ENCODE assay signal across 8 cellular contexts in genomic region chr17:40284085-40284713, GRCh38. TPM values are rescaled to one million over a fixed set of nuclear protein-coding genes. Genes with fewer than 3 reads are reported as not detected.
DNase-seq lines count a peak whose midpoint lies in the region; ATAC-seq and TF ChIP-seq lines count a peak whose summit lies in the region.

No MANE protein-coding gene starts in this region.

- no peak for ATAC-seq in stimulated activated naive CD8-positive, alpha-beta T cell treated with anti-CD3 and anti-CD28 coated beads, Interleukin-15, amount 100 ng/mL, for 72 hours
- ATAC-seq in HG03108 (IDR thresholded peaks at IDR 0.05; ENCODE audit: unreplicated experiment) (no peak), GM19452 (IDR thresholded peaks at IDR 0.05; ENCODE audit: unreplicated experiment) (no peak)

- peak; percentile 2 for TF ChIP-seq CTCF in glutamatergic neuron (IDR thresholded peaks at IDR 0.05; ENCODE audit: partially characterized antibody, unreplicated experiment)

- peaks cover 51% of the 10 kb centered on the region for H3K4me1 Mint-ChIP-seq in activated CD4-positive, alpha-beta memory T cell treated with anti-CD3 and anti-CD28 coated beads for 36 hours (ENCODE audit: low read depth)
- peaks cover 6% of the 10 kb centered on the region for H3K4me1 Mint-ChIP-seq in glutamatergic neuron (ENCODE audit: low read depth, unreplicated experiment)
- H3K4me1 Mint-ChIP-seq in stimulated activated naive CD8-positive, alpha-beta T cell treated with anti-CD3 and anti-CD28 coated beads, Interleukin-15, amount 100 ng/mL, for 72 hours = peaks cover 50% of the 10 kb centered on the region

- POLR2A ChIA-PET in activated CD4-positive, alpha-beta memory T cell treated with anti-CD3 and anti-CD28 coated beads for 36 hours (lab: Charles Lee) = interaction anchor here (0.6 to 0.7 kb wide), 2 partner anchors 65 to 1120 kb away, joined by 3 to 4 read pairs; partner anchors contain the start of gene WIPF2

- H3K27ac Mint-ChIP-seq in activated CD4-positive, alpha-beta memory T cell treated with anti-CD3 and anti-CD28 coated beads for 36 hours = peak overlapping the region; percentile 71
- H3K27ac Mint-ChIP-seq in glutamatergic neuron (ENCODE audit: unreplicated experiment) = no peak overlapping the region
- peak overlapping the region; percentile 95 to 98 for H3K27ac Mint-ChIP-seq in stimulated activated naive CD8-positive, alpha-beta T cell treated with anti-CD3 and anti-CD28 coated beads, Interleukin-15, amount 100 ng/mL, for 72 hours

- H3K36me3 Mint-ChIP-seq in activated CD4-positive, alpha-beta memory T cell treated with anti-CD3 and anti-CD28 coated beads for 36 hours = peaks cover 23% of the 10 kb centered on the region
- no peaks in the 10 kb centered on the region for H3K36me3 Mint-ChIP-seq in glutamatergic neuron (ENCODE audit: unreplicated experiment)

- intact Hi-C loops in activated CD4-positive, alpha-beta memory T cell treated with anti-CD3 and anti-CD28 coated beads for 36 hours (cut with micrococcal nuclease) = loop anchor here (5.0 to 10.0 kb wide), 2 partner anchors 52 to 269 kb away; partner anchors contain the start of gene CSF3

- H3K4me3 Mint-ChIP-seq in activated CD4-positive, alpha-beta memory T cell treated with anti-CD3 and anti-CD28 coated beads for 36 hours = peak overlapping the region; percentile 44
- H3K4me3 Mint-ChIP-seq in glutamatergic neuron (ENCODE audit: unreplicated experiment) = no peak overlapping the region
- H3K4me3 Mint-ChIP-seq in stimulated activated naive CD8-positive, alpha-beta T cell treated with anti-CD3 and anti-CD28 coated beads, Interleukin-15, amount 100 ng/mL, for 72 hours = peak overlapping the region; percentile 70 to 74

- DNase-seq in DMS 273 (lab: John Stamatoyannopoulos, UW; ENCODE audit: unreplicated experiment) (peak; percentile 24), DMS 273 treated with DMSO at 0.1 percent for 48 hours (lab: John Stamatoyannopoulos, UW) (no peak), glutamatergic neuron (no peak), AML-193 (lab: John Stamatoyannopoulos, UW) (no peak)
- DNase-seq in activated CD4-positive, alpha-beta memory T cell treated with anti-CD3 and anti-CD28 coated beads for 36 hours = no peak
- no peak for DNase-seq in stimulated activated naive CD8-positive, alpha-beta T cell treated with anti-CD3 and anti-CD28 coated beads, Interleukin-15, amount 100 ng/mL, for 72 hours

- no peaks in the 10 kb centered on the region for H3K9me3 Mint-ChIP-seq in activated CD4-positive, alpha-beta memory T cell treated with anti-CD3 and anti-CD28 coated beads for 36 hours
- H3K9me3 Mint-ChIP-seq in glutamatergic neuron (ENCODE audit: unreplicated experiment) = no peaks in the 10 kb centered on the region
- H3K9me3 Mint-ChIP-seq in stimulated activated naive CD8-positive, alpha-beta T cell treated with anti-CD3 and anti-CD28 coated beads, Interleukin-15, amount 100 ng/mL, for 72 hours = no peaks in the 10 kb centered on the region

- H3K27me3 Mint-ChIP-seq in activated CD4-positive, alpha-beta memory T cell treated with anti-CD3 and anti-CD28 coated beads for 36 hours = no peaks in the 10 kb centered on the region
- peaks cover 6% of the 10 kb centered on the region for H3K27me3 Mint-ChIP-seq in glutamatergic neuron (ENCODE audit: unreplicated experiment)
- H3K27me3 Mint-ChIP-seq in stimulated activated naive CD8-positive, alpha-beta T cell treated with anti-CD3 and anti-CD28 coated beads, Interleukin-15, amount 100 ng/mL, for 72 hours = no peaks in the 10 kb centered on the region

- CTCF ChIA-PET in activated CD4-positive, alpha-beta memory T cell treated with anti-CD3 and anti-CD28 coated beads for 36 hours (lab: Charles Lee) = interaction anchor here (1.1 to 2.3 kb wide), 11 partner anchors 10 to 257 kb away, joined by 3 to 14 read pairs (median 6); partner anchors contain the start of gene WIPF2

RNA-seq across cellular contexts. Expression of gene CDC6, which starts 3.5 kb away (rescaled TPM):
- 10 to 100 TPM; 95.6 to 95.7 TPM for total RNA-seq in activated CD4-positive, alpha-beta memory T cell treated with anti-CD3 and anti-CD28 coated beads for 36 hours
- 4.7 TPM for total RNA-seq in glutamatergic neuron (ENCODE audit: unreplicated experiment)

RNA-seq across cellular contexts. Expression of gene RARA, which starts 24.8 kb away (rescaled TPM):
- total RNA-seq in activated CD4-positive, alpha-beta memory T cell treated with anti-CD3 and anti-CD28 coated beads for 36 hours = 10 to 100 TPM; 31.2 TPM
- 26.2 TPM for total RNA-seq in glutamatergic neuron (ENCODE audit: unreplicated experiment)

Comparison
In these comparisons a context has a peak if more than half of its experiments do, and no peak if none do; other contexts are left out.
1. RNA of gene CDC6, which starts 3.5 kb away (total RNA-seq): 95.6 to 95.7 TPM in activated CD4-positive, alpha-beta memory T cell treated with anti-CD3 and anti-CD28 coated beads for 36 hours; 4.7 TPM in glutamatergic neuron (single experiment); every median in the first group is over 10 times any median in the second.